In the genomic region with DNA sequence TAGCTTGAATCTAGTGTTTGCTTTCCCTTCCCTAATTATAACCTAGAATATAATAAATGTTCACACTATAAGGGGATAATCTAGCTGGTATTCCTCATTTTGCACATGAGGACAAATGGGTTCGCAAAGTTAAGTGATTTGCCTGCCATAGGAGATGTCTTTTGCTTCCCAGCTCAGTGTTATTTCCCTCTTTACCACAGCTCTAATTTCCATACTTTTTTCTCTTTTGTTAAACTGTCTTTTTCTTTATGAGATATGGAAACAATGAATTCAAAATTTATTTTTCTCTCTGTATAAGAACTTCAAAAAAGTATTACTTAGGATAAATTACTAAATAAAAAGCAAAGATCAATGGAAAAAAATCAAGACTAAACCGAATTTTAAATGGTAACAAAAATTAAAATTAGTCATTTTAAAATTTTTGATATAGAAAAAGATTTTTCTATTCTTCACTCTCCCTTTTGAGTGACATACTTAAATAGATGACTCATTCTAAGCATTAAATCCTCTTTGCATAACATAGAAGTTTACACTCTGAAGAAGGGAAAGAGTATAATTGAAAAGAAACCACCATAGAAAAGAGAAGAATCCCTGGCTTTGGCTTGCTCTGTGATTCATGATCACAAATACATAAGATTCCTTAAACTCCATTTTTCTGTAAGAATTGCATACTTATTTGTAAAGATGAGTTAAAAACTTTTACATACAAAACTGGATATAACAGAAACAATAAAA, we compare ENCODE assay signal across 1 cellular context.
TF ChIP-seq lines count a peak whose summit lies in the region.

No MANE protein-coding gene starts in this region.

TF ChIP-seq in endothelial cell of umbilical vein, 7 proteins besides CTCF, POLR2A, EP300 and RAD21:
- TF ChIP-seq GATA2 (IDR thresholded peaks at IDR 0.05; ENCODE audit: insufficient read depth, insufficient read length, low read depth, low read length), result no peak
- TF ChIP-seq FOS (IDR thresholded peaks at IDR 0.05; ENCODE audit: borderline replicate concordance, insufficient read depth, low read length), result peak; percentile 20
